ENCODE assay signal across 9 cellular contexts in genomic region chr9:79986437-79986836, GRCh38.
"Had no signal": no experiment of that assay in that cellular context is flagged by ENCODE, and none has a peak within 500 bp of the region (broad histone marks: within the 10 kb centered on the region; RNA-seq: fewer than 3 reads in every experiment).

No MANE protein-coding gene starts in this region.

- H3K27ac ChIP-seq: KMS-11 had no signal

- ATAC-seq: HCT116 had no signal

- H3K9me3 ChIP-seq: HAP-1 had no signal

- H3K36me3 ChIP-seq: HAP-1 had no signal

- H3K9ac ChIP-seq: KMS-11 had no signal

- H3K4me1 ChIP-seq: HAP-1 had no signal

- H3K4me3 ChIP-seq: HAP-1 had no signal

- H3K27ac Mint-ChIP-seq: HFFc6 had no signal

- FAIRE-seq: H54, HTR-8/SVneo had no signal

- H3K4me2 ChIP-seq: KMS-11 had no signal

- DNase-seq: GOT3, HFFc6, Karpas-422, KBM-7 had no signal

- H3K9me3 Mint-ChIP-seq: HFFc6 had no signal
